Comparison of ENCODE assay signal across 1 cellular context in the genomic region with DNA sequence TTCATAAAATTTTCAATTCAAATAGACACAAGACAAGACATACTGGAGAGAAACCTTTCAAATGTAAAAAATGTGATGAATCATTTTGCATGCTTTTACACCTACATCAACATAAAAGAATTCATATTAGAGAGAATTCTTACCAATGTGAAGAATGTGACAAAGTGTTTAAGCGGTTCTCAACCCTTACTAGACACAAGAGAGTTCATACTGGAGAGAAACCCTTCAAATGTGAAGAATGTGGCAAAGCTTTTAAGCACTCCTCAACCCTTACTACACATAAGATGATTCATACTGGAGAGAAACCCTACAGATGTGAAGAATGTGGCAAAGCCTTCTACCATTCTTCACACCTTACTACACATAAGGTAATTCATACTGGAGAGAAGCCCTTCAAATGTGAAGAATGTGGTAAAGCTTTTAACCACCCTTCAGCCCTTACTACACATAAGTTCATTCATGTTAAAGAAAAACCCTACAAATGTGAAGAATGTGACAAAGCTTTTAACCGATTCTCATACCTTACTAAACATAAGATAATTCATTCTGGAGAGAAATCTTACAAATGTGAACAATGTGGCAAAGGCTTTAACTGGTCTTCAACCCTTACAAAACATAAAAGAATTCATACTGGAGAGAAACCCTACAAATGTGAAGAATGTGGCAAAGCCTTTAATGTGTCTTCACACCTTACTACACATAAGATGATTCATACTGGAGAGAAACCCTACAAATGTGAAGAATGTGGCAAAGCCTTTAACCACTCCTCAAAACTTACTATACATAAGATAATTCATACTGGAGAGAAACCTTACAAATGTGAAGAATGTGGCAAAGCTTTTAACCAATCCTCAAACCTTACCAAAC.
TF ChIP-seq lines count a peak whose summit lies in the region.

No MANE protein-coding gene starts in this region.

TF ChIP-seq in HepG2, 621 proteins besides CTCF, POLR2A, EP300 and RAD21:
- TF ChIP-seq, protein P1, sequence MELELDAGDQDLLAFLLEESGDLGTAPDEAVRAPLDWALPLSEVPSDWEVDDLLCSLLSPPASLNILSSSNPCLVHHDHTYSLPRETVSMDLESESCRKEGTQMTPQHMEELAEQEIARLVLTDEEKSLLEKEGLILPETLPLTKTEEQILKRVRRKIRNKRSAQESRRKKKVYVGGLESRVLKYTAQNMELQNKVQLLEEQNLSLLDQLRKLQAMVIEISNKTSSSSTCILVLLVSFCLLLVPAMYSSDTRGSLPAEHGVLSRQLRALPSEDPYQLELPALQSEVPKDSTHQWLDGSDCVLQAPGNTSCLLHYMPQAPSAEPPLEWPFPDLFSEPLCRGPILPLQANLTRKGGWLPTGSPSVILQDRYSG (CRISPR knock-in tag; IDR thresholded peaks at IDR 0.05) = no peak
- no peak for TF ChIP-seq SSRP1 (CRISPR knock-in tag; IDR thresholded peaks at IDR 0.05)
- TF ChIP-seq U2AF2 (IDR thresholded peaks at IDR 0.05; ENCODE audit: low read depth, low read length) = no peak
- TF ChIP-seq, protein P2, sequence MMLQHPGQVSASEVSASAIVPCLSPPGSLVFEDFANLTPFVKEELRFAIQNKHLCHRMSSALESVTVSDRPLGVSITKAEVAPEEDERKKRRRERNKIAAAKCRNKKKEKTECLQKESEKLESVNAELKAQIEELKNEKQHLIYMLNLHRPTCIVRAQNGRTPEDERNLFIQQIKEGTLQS (CRISPR knock-in tag; IDR thresholded peaks at IDR 0.05) = no peak
- TF ChIP-seq ZNF205 (CRISPR knock-in tag; IDR thresholded peaks at IDR 0.05) = no peak
- no peak for TF ChIP-seq TBL1XR1 (IDR thresholded peaks at IDR 0.05; ENCODE audit: borderline replicate concordance, low read length, partially characterized antibody)
- TF ChIP-seq NFKBIZ (CRISPR knock-in tag; IDR thresholded peaks at IDR 0.05) = no peak
- TF ChIP-seq, protein P3, sequence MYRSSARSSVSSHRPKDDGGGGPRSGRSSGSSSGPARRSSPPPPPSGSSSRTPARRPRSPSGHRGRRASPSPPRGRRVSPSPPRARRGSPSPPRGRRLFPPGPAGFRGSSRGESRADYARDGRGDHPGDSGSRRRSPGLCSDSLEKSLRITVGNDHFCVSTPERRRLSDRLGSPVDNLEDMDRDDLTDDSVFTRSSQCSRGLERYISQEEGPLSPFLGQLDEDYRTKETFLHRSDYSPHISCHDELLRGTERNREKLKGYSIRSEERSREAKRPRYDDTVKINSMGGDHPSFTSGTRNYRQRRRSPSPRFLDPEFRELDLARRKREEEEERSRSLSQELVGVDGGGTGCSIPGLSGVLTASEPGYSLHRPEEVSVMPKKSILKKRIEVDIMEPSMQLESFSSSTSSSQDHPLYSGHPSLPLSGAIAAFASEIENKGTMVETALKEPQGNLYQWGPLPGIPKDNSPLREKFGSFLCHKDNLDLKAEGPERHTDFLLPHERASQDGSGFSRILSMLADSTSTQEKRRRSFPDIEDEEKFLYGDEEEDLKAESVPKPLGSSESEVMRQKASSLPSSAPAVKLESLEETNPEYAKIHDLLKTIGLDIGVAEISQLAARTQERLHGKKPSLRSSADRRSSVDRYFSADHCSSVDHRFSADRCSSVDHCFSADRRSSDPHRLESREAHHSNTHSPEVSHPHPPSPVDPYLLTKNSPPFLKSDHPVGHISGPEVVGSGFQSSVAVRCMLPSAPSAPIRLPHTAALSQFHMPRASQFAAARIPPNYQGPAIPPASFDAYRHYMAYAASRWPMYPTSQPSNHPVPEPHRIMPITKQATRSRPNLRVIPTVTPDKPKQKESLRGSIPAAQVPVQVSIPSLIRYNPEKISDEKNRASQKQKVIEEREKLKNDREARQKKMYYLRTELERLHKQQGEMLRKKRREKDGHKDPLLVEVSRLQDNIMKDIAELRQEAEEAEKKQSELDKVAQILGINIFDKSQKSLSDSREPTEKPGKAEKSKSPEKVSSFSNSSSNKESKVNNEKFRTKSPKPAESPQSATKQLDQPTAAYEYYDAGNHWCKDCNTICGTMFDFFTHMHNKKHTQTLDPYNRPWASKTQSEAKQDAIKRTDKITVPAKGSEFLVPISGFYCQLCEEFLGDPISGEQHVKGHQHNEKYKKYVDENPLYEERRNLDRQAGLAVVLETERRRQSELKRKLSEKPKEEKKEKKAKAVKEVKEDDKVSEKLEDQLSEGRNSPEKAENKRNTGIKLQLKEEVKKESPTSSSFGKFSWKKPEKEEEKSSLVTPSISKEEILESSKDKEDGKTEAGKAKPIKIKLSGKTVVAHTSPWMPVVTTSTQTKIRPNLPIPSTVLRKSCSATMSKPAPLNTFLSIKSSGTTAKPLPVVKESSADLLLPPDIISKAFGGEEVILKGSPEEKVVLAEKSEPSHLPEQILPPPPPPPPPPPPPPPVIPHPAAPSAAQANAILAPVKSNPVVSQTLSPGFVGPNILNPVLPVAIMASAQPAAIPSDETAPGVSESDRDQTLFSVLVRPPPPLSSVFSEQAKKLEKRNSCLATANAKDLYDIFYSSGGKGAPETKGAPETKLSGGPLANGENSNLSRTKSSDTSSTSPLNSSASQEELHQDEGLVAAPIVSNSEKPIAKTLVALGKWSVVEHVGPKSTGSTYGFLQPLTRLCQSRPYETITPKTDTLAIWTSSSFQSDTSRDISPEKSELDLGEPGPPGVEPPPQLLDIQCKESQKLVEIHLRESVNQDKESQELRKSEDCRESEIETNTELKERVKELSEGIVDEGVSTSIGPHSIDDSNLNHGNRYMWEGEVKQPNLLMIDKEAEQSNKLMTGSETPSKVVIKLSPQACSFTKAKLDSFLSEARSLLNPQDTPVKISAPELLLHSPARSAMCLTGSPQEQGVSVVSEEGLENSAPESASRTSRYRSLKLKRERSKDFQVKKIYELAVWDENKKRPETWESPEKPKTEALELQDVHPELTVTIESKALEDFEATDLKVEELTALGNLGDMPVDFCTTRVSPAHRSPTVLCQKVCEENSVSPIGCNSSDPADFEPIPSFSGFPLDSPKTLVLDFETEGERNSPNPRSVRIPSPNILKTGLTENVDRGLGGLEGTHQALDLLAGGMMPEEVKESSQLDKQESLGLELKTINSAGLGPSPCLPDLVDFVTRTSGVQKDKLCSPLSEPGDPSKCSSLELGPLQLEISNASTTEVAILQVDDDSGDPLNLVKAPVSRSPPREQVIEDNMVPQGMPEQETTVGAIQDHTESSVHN (CRISPR knock-in tag; IDR thresholded peaks at IDR 0.05) = no peak
- no peak for TF ChIP-seq ZKSCAN5 (CRISPR knock-in tag; IDR thresholded peaks at IDR 0.05)
- TF ChIP-seq, protein P4, sequence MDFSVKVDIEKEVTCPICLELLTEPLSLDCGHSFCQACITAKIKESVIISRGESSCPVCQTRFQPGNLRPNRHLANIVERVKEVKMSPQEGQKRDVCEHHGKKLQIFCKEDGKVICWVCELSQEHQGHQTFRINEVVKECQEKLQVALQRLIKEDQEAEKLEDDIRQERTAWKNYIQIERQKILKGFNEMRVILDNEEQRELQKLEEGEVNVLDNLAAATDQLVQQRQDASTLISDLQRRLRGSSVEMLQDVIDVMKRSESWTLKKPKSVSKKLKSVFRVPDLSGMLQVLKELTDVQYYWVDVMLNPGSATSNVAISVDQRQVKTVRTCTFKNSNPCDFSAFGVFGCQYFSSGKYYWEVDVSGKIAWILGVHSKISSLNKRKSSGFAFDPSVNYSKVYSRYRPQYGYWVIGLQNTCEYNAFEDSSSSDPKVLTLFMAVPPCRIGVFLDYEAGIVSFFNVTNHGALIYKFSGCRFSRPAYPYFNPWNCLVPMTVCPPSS (IDR thresholded peaks at IDR 0.05) = no peak
- no peak for TF ChIP-seq MED8 (CRISPR knock-in tag; IDR thresholded peaks at IDR 0.05; ENCODE audit: insufficient replicate concordance)
- TF ChIP-seq, protein P5, sequence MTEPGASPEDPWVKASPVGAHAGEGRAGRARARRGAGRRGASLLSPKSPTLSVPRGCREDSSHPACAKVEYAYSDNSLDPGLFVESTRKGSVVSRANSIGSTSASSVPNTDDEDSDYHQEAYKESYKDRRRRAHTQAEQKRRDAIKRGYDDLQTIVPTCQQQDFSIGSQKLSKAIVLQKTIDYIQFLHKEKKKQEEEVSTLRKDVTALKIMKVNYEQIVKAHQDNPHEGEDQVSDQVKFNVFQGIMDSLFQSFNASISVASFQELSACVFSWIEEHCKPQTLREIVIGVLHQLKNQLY (CRISPR knock-in tag; IDR thresholded peaks at IDR 0.05) = no peak
- TF ChIP-seq NAIF1 (CRISPR knock-in tag; IDR thresholded peaks at IDR 0.05; ENCODE audit: borderline replicate concordance) = no peak
- TF ChIP-seq FOXJ3 (CRISPR knock-in tag; IDR thresholded peaks at IDR 0.05; ENCODE audit: borderline replicate concordance) = no peak
- no peak for TF ChIP-seq ZNF792 (CRISPR knock-in tag; IDR thresholded peaks at IDR 0.05)
- no peak for TF ChIP-seq NFYB (CRISPR knock-in tag; IDR thresholded peaks at IDR 0.05)
- no peak for TF ChIP-seq HMG20B (CRISPR knock-in tag; conservative IDR thresholded peaks at IDR 0.05)
- TF ChIP-seq NR2F1 (CRISPR knock-in tag; IDR thresholded peaks at IDR 0.05) = no peak
- no peak for TF ChIP-seq TOE1 (CRISPR knock-in tag; IDR thresholded peaks at IDR 0.05)
- no peak for TF ChIP-seq DNMT3B (CRISPR knock-in tag; conservative IDR thresholded peaks at IDR 0.05)
